ENCODE assay signal across 15 cellular contexts in genomic region chr21:42012344-42012743, GRCh38. TPM values are rescaled to one million over a fixed set of nuclear protein-coding genes. Genes with fewer than 3 reads are reported as not detected.
A peak's percentile ranks its signal among the peaks of the same experiment; 100 is the strongest.
DNase-seq lines count a peak whose midpoint lies in the region; ATAC-seq, FAIRE-seq and TF ChIP-seq lines count a peak whose summit lies in the region.
"Had no signal": no experiment of that assay in that cellular context is flagged by ENCODE, and none has a peak within 500 bp of the region (broad histone marks: within the 10 kb centered on the region; RNA-seq: fewer than 3 reads in every experiment).

No MANE protein-coding gene starts in this region.

- no peak overlapping the region for H3K4me3 ChIP-seq in right lobe of liver
- H3K4me3 ChIP-seq in HepG2 (replicated peaks in 1 of 3; ENCODE audit: insufficient read depth in 1 of 3, low read depth in 2 of 3, low read length in 3 of 3): no peak overlapping the region
- H3K4me3 ChIP-seq: gastrocnemius medialis had no signal

- H3K4me2 ChIP-seq in HepG2 (ENCODE audit: low read depth, low read length): no peak overlapping the region

- H3K9me3 ChIP-seq in right lobe of liver (no peaks in the 10 kb centered on the region), HepG2 (ENCODE audit: low read length) (0 out of 2 replicates have a peak, but pooled peaks cover 4% of the 10 kb centered on the region)
- H3K9me3 ChIP-seq: gastrocnemius medialis had no signal

- in situ Hi-C loops in HepG2 (cut with HindIII; ENCODE audit: extremely low pct_ligation_motif_present, low pct_unique_long_range_greater_than_20kb): no loop called here

- no peak for TF ChIP-seq RAD21 in HepG2 (CRISPR knock-in tag; IDR thresholded peaks at IDR 0.05)

- H3K27ac ChIP-seq in right lobe of liver (no peak overlapping the region), HepG2 (ENCODE audit: extremely low read length, insufficient read depth, low read length) (no peak overlapping the region)
- H3K27ac ChIP-seq: gastrocnemius medialis had no signal

- no peak overlapping the region for H2AFZ ChIP-seq in HepG2 (ENCODE audit: low read length)

- FAIRE-seq in HepG2 (lab: Jason Lieb, UNC): no peak
- FAIRE-seq: islet of Langerhans had no signal

- ATAC-seq in right lobe of liver (no peak), HepG2 (no peak), T-cell (replicated peaks in 1 of 4) (no peak), HG02840 (IDR thresholded peaks at IDR 0.05; ENCODE audit: low FRiP score, unreplicated experiment) (no peak), HG02571 (IDR thresholded peaks at IDR 0.05; ENCODE audit: unreplicated experiment) (no peak)
- ATAC-seq: gastrocnemius medialis, SK-N-SH treated with all-trans-retinoic acid at 6 μM for 48 hours had no signal

- intact Hi-C loops in right lobe of liver (cut with DNase I) (loop anchor here (10.0 kb wide), 2 partner anchors 92 to 102 kb away; no protein-coding TSS in a partner anchor), HepG2 (cut with micrococcal nuclease; ENCODE audit: unreplicated experiment) (no loop called here)

- peak overlapping the region; percentile 80 to 84 (median 82) for H3K4me3 Mint-ChIP-seq in T-cell

- peaks cover 15 to 22% (median 19%) of the 10 kb centered on the region in 3 donors for H3K4me1 Mint-ChIP-seq in T-cell

- no peaks in the 10 kb centered on the region for H3K27me3 Mint-ChIP-seq in T-cell

- H3K27me3 ChIP-seq in right lobe of liver (no peaks in the 10 kb centered on the region), HepG2 (ENCODE audit: control insufficient read depth in 1 of 2, insufficient read depth in 2 of 2, low read length in 2 of 2) (no peaks in the 10 kb centered on the region; a peak in 1 of 5 replicates)
- H3K27me3 ChIP-seq: gastrocnemius medialis had no signal

- peak overlapping the region; percentile 49 to 60 for H3K27ac Mint-ChIP-seq in T-cell

- TF ChIP-seq POLR2A in right lobe of liver (IDR thresholded peaks at IDR 0.05) (peak; percentile 12), HepG2 (IDR thresholded peaks at IDR 0.05; ENCODE audit: insufficient read depth in 1 of 2, low read depth in 2 of 2, low read length in 2 of 2) (no peak)

- H3K4me1 ChIP-seq in right lobe of liver (peaks cover 0 to 14% (median 4%) of the 10 kb centered on the region in 4 donors), HepG2 (ENCODE audit: insufficient read depth, low read length) (peaks cover 24% of the 10 kb centered on the region)

- H3K9me3 Mint-ChIP-seq in T-cell: peaks cover 0 to 5% (median 0%) of the 10 kb centered on the region in 3 donors

- no TSS peak for BruUV-seq in HepG2 (replicated peaks; lab: Mats Ljungman, UMichigan)

- H3K36me3 Mint-ChIP-seq in T-cell: peaks cover 6% of the 10 kb centered on the region

- DNase-seq in right lobe of liver (no peak), HepG2 (ENCODE audit: low spot score) (no peak), T-cell (peak in 1 of 34 experiments; percentile 8), islet precursor cell (peak; percentile 24), ureter (ENCODE audit: low spot score) (peak; percentile 41), DMS153 treated with DMSO at 0.1 percent for 48 hours (lab: John Stamatoyannopoulos, UW; ENCODE audit: unreplicated experiment) (no peak)
- DNase-seq: gastrocnemius medialis; HCEC 1CT; NCI-H2171; stimulated activated CD4-positive, alpha-beta T cell treated with anti-CD3 and anti-CD28 coated beads, Interleukin-2, amount 100 ng/mL, for 48 hours; stimulated activated naive CD4-positive, alpha-beta T cell treated with Interleukin-2 at 50 U/mL for 16 hours had no signal

- H3K36me3 ChIP-seq in right lobe of liver (peaks cover 0 to 5% (median 0%) of the 10 kb centered on the region in 4 donors), HepG2 (replicated peaks in 1 of 2; ENCODE audit: control insufficient read depth in 1 of 2, insufficient read depth in 2 of 2, low read length in 2 of 2) (peaks cover 0 to 7% of the 10 kb centered on the region in 2 experiments; a peak in 1 of 5 replicates)
- H3K36me3 ChIP-seq: gastrocnemius medialis had no signal

- H3K79me2 ChIP-seq in HepG2 (ENCODE audit: insufficient read depth, low read length): peaks cover 15% of the 10 kb centered on the region

- 90% methylated on average over 7 of the region's 9 CpGs for WGBS in right lobe of liver (ENCODE audit: insufficient coverage, low coverage, low lambda C conversion rate, missing lambda C conversion rate)
- 97% methylated on average over 9 of the region's 9 CpGs for WGBS in HepG2 (ENCODE audit: low lambda C conversion rate)

- CTCF ChIA-PET in HepG2 (lab: Yijun Ruan, JAX; ENCODE audit: low intra/inter-chr PET ratio, low total read pairs) (no interaction called here), T-cell (lab: Charles Lee) (no interaction called here)

- POLR2A ChIA-PET in HepG2 (lab: Yijun Ruan, JAX): no interaction called here
- POLR2A ChIA-PET in T-cell (lab: Charles Lee): no interaction called here

- H4K20me1 ChIP-seq in HepG2 (ENCODE audit: insufficient read depth, low read length): no peaks in the 10 kb centered on the region

- no peak for TF ChIP-seq EP300 in HepG2 (IDR thresholded peaks at IDR 0.05; ENCODE audit: low read depth in 2 of 2, low read length in 2 of 2)
- no peak for TF ChIP-seq EP300 in HepG2 (CRISPR knock-in tag; IDR thresholded peaks at IDR 0.05; ENCODE audit: borderline replicate concordance)

- no peak overlapping the region for H3K9ac ChIP-seq in HepG2 (ENCODE audit: insufficient read depth, low read depth, low read length)

- TF ChIP-seq CTCF in right lobe of liver (IDR thresholded peaks at IDR 0.05): no peak
- TF ChIP-seq CTCF in HepG2 (CRISPR knock-in tag; IDR thresholded peaks at IDR 0.05): no peak

RNA-seq across cellular contexts. Expression of gene ZBTB21, which starts 2.2 kb away (rescaled TPM):
- total RNA-seq in right lobe of liver: 10 to 100 TPM in 4 of 6 experiments, 1 to 10 TPM in 2; 3.0 to 28.5 (median 11.2) TPM
- total RNA-seq in HepG2 (2016; rRNA removed; fragmentation: Illumina TruSeq; extraction: Trizol): 6.1 and 7.7 TPM in 2 replicates
- total RNA-seq in HepG2 (2016; cell fraction: cytosol; rRNA removed; fragmentation: Illumina TruSeq; extraction: Trizol; ENCODE audit: low read depth): 0.97 and 1.3 TPM in 2 replicates
- 5.5 and 8.3 TPM in 2 replicates for total RNA-seq in HepG2 (2016; cell fraction: insoluble cytoplasmic fraction; rRNA removed; fragmentation: Illumina TruSeq; extraction: Trizol)
- 3.0 and 3.4 TPM in 2 replicates for total RNA-seq in HepG2 (2016; cell fraction: membrane; rRNA removed; fragmentation: Illumina TruSeq; extraction: Trizol)
- total RNA-seq in HepG2 (2016; cell fraction: nucleus; rRNA removed; fragmentation: Illumina TruSeq; extraction: Trizol): 8.5 and 10.3 TPM in 2 replicates
- 2.5 and 4.5 TPM in 2 replicates for polyA plus RNA-seq in HepG2 (2011; rRNA removed)
- polyA plus RNA-seq in HepG2 (2011; cell fraction: cytosol; rRNA removed): 1.6 and 2.3 TPM in 2 replicates
- polyA plus RNA-seq in HepG2 (2011; cell fraction: nucleus; rRNA removed): 4.3 and 8.3 TPM in 2 replicates
- polyA plus RNA-seq in HepG2 (2012): 3.7 and 5.1 TPM in 2 replicates
- polyA plus RNA-seq in HepG2 (2016; cell fraction: cytosol; fragmentation: Illumina TruSeq; extraction: Trizol; ENCODE audit: low read depth): 0.25 TPM in 2 replicates
- polyA plus RNA-seq in HepG2 (2016; cell fraction: insoluble cytoplasmic fraction; fragmentation: Illumina TruSeq; extraction: Trizol; ENCODE audit: low read depth): 5.7 and 5.8 TPM in 2 replicates
- polyA plus RNA-seq in HepG2 (2016; cell fraction: membrane; fragmentation: Illumina TruSeq; extraction: Trizol; ENCODE audit: low read depth): 0.60 and 0.90 TPM in 2 replicates
- 8.0 and 9.0 TPM in 2 replicates for polyA plus RNA-seq in HepG2 (2016; cell fraction: nucleus; fragmentation: Illumina TruSeq; extraction: Trizol; ENCODE audit: insufficient read depth, low read depth)
- polyA minus RNA-seq in HepG2 (2011; rRNA and poly(A)+ RNA removed; ENCODE audit: low replicate concordance): 6.1 and 21.7 TPM in 2 replicates
- 4.0 and 6.0 TPM in 2 replicates for polyA minus RNA-seq in HepG2 (2011; cell fraction: cytosol; rRNA and poly(A)+ RNA removed)
- polyA minus RNA-seq in HepG2 (2011; cell fraction: nucleus; rRNA and poly(A)+ RNA removed): 14.5 and 16.0 TPM in 2 replicates
- 100 to 1,000 TPM in 2 of 5 donors, 10 to 100 TPM in 3; 17.6 to 119 (median 25.9) TPM for total RNA-seq in T-cell
- 24.5 TPM for total RNA-seq in ureter

RNA-seq across cellular contexts. Expression of gene C2CD2, which starts 58.5 kb away (rescaled TPM):
- 10 to 100 TPM in 1 of 6 experiments, 1 to 10 TPM in 5; 7.3 to 11.4 (median 8.3) TPM for total RNA-seq in right lobe of liver
- 10.4 and 12.5 TPM in 2 replicates for total RNA-seq in HepG2 (2016; rRNA removed; fragmentation: Illumina TruSeq; extraction: Trizol)
- 7.3 and 11.5 TPM in 2 replicates for total RNA-seq in HepG2 (2016; cell fraction: cytosol; rRNA removed; fragmentation: Illumina TruSeq; extraction: Trizol; ENCODE audit: low read depth)
- total RNA-seq in HepG2 (2016; cell fraction: insoluble cytoplasmic fraction; rRNA removed; fragmentation: Illumina TruSeq; extraction: Trizol): 10.9 and 12.2 TPM in 2 replicates
- 9.5 and 12.2 TPM in 2 replicates for total RNA-seq in HepG2 (2016; cell fraction: membrane; rRNA removed; fragmentation: Illumina TruSeq; extraction: Trizol)
- 14.5 and 19.4 TPM in 2 replicates for total RNA-seq in HepG2 (2016; cell fraction: nucleus; rRNA removed; fragmentation: Illumina TruSeq; extraction: Trizol)
- 19.5 and 19.7 TPM in 2 replicates for polyA plus RNA-seq in HepG2 (2011; rRNA removed)
- polyA plus RNA-seq in HepG2 (2011; cell fraction: cytosol; rRNA removed): 11.6 and 12.9 TPM in 2 replicates
- polyA plus RNA-seq in HepG2 (2011; cell fraction: nucleus; rRNA removed): 29.5 and 36.3 TPM in 2 replicates
- polyA plus RNA-seq in HepG2 (2012): 8.1 and 8.7 TPM in 2 replicates
- 1.3 and 1.9 TPM in 2 replicates for polyA plus RNA-seq in HepG2 (2016; cell fraction: cytosol; fragmentation: Illumina TruSeq; extraction: Trizol; ENCODE audit: low read depth)
- polyA plus RNA-seq in HepG2 (2016; cell fraction: insoluble cytoplasmic fraction; fragmentation: Illumina TruSeq; extraction: Trizol; ENCODE audit: low read depth): 7.6 and 8.0 TPM in 2 replicates
- 3.9 and 4.6 TPM in 2 replicates for polyA plus RNA-seq in HepG2 (2016; cell fraction: membrane; fragmentation: Illumina TruSeq; extraction: Trizol; ENCODE audit: low read depth)
- 22.5 and 23.5 TPM in 2 replicates for polyA plus RNA-seq in HepG2 (2016; cell fraction: nucleus; fragmentation: Illumina TruSeq; extraction: Trizol; ENCODE audit: insufficient read depth, low read depth)
- 80.5 and 82.8 TPM in 2 replicates for polyA minus RNA-seq in HepG2 (2011; rRNA and poly(A)+ RNA removed; ENCODE audit: low replicate concordance)
- polyA minus RNA-seq in HepG2 (2011; cell fraction: cytosol; rRNA and poly(A)+ RNA removed): 15.5 and 21.5 TPM in 2 replicates
- 34.5 and 38.3 TPM in 2 replicates for polyA minus RNA-seq in HepG2 (2011; cell fraction: nucleus; rRNA and poly(A)+ RNA removed)
- total RNA-seq in T-cell: 10 to 100 TPM in 1 of 5 donors, 1 to 10 TPM in 4; 7.7 to 15.0 (median 9.5) TPM
- total RNA-seq in ureter: 66.4 TPM

RNA-seq across cellular contexts. Expression of gene UMODL1, which starts 58.8 kb away (rescaled TPM):
- total RNA-seq in right lobe of liver (1 to 10 TPM in 2 of 6 experiments, under 1 TPM in 2, not detected in 2; 0.06 to 1.2 (median 0.75) TPM), HepG2 (2016; rRNA removed; fragmentation: Illumina TruSeq; extraction: Trizol) (not detected in 2 replicates), T-cell (under 1 TPM; 0.16 to 0.99 (median 0.82) TPM), ureter (not detected)
- total RNA-seq in HepG2 (2016; cell fraction: cytosol; rRNA removed; fragmentation: Illumina TruSeq; extraction: Trizol; ENCODE audit: low read depth): not detected in 2 replicates
- total RNA-seq in HepG2 (2016; cell fraction: insoluble cytoplasmic fraction; rRNA removed; fragmentation: Illumina TruSeq; extraction: Trizol): not detected in 2 replicates
- total RNA-seq in HepG2 (2016; cell fraction: membrane; rRNA removed; fragmentation: Illumina TruSeq; extraction: Trizol): not detected in 2 replicates
- not detected in 2 replicates for total RNA-seq in HepG2 (2016; cell fraction: nucleus; rRNA removed; fragmentation: Illumina TruSeq; extraction: Trizol)
- polyA plus RNA-seq in HepG2 (2011; rRNA removed): not detected in 2 replicates
- not detected in 2 replicates for polyA plus RNA-seq in HepG2 (2011; cell fraction: cytosol; rRNA removed)
- polyA plus RNA-seq in HepG2 (2011; cell fraction: nucleus; rRNA removed): not detected in 2 replicates
- not detected in 2 replicates for polyA plus RNA-seq in HepG2 (2012)
- polyA plus RNA-seq in HepG2 (2016; cell fraction: cytosol; fragmentation: Illumina TruSeq; extraction: Trizol; ENCODE audit: low read depth): not detected in 2 replicates
- not detected in 2 replicates for polyA plus RNA-seq in HepG2 (2016; cell fraction: insoluble cytoplasmic fraction; fragmentation: Illumina TruSeq; extraction: Trizol; ENCODE audit: low read depth)
- not detected in 2 replicates for polyA plus RNA-seq in HepG2 (2016; cell fraction: membrane; fragmentation: Illumina TruSeq; extraction: Trizol; ENCODE audit: low read depth)
- polyA plus RNA-seq in HepG2 (2016; cell fraction: nucleus; fragmentation: Illumina TruSeq; extraction: Trizol; ENCODE audit: insufficient read depth, low read depth): not detected in 2 replicates
- polyA minus RNA-seq in HepG2 (2011; rRNA and poly(A)+ RNA removed; ENCODE audit: low replicate concordance): not detected in 2 replicates
- not detected in 2 replicates for polyA minus RNA-seq in HepG2 (2011; cell fraction: cytosol; rRNA and poly(A)+ RNA removed)
- not detected in 2 replicates for polyA minus RNA-seq in HepG2 (2011; cell fraction: nucleus; rRNA and poly(A)+ RNA removed)

Comparison
In these comparisons a context has a peak if more than half of its experiments do, and no peak if none do; other contexts are left out.
1. DNase-seq: peak in islet precursor cell (single experiment) and ureter (single experiment); none in right lobe of liver (0 of 3), HepG2 (single experiment) and DMS153 treated with DMSO at 0.1 percent for 48 hours (single experiment).